Comparison of ENCODE assay signal across 33 cellular contexts in genomic region chr18:42582266-42582665, GRCh38.
"Had no signal": no experiment of that assay in that cellular context is flagged by ENCODE, and none has a peak within 500 bp of the region (broad histone marks: within the 10 kb centered on the region; RNA-seq: fewer than 3 reads in every experiment).

No MANE protein-coding gene starts in this region.

- H3K36me3 Mint-ChIP-seq: naive B cell; naive thymus-derived CD8-positive, alpha-beta T cell; stimulated activated memory B cell treated with anti-CD40 and anti-IgM and Interleukin-4, amounts not matched to agents 10 μg/mL and 1 μg/mL and 100 μg/mL, for 72 hours had no signal

- FAIRE-seq: urothelium cell line had no signal

- DNase-seq: naive B cell; naive thymus-derived CD8-positive, alpha-beta T cell; nephron progenitor cell; nucleus accumbens; ovary; posterior cingulate gyrus; psoas muscle; right cardiac atrium; spleen; stimulated activated CD4-positive, alpha-beta T cell treated with anti-CD3 and anti-CD28 coated beads, Interleukin-12 subunit alpha, Interleukin-12 subunit beta, amount 100 ng/mL, for 4 hours; stimulated activated CD4-positive, alpha-beta T cell treated with anti-CD3 and anti-CD28 coated beads, Interleukin-1b, Interleukin-23, amount 100 ng/mL, for 48 hours; stimulated activated CD4-positive, alpha-beta T cell treated with anti-CD3 and anti-CD28 coated beads, Interleukin-4, amount 100 ng/mL, for 1 hour; stimulated activated CD4-positive, alpha-beta T cell treated with anti-CD3 and anti-CD28 coated beads, Interleukin-4, amount 100 ng/mL, for 4 hours; stimulated activated CD8-positive, alpha-beta memory T cell treated with anti-CD3 and anti-CD28 coated beads, Interleukin-4, amount 100 ng/mL, for 48 hours; stimulated activated naive CD4-positive, alpha-beta T cell treated with Interleukin-2 at 50 U/mL for 16 hours; stomach; thyroid gland; trophoblast cell; upper lobe of left lung had no signal

- H3K9ac ChIP-seq: parathyroid adenoma had no signal

- H3K27ac Mint-ChIP-seq: naive B cell; natural killer cell treated with Interleukin-12 subunit alpha and Interleukin-12 subunit beta and Interleukin-15 and Interleukin-18, amount 100 ng/mL, for 72 hours; nephron progenitor cell; progenitor cell of endocrine pancreas; stimulated activated memory B cell treated with anti-CD40 and anti-IgM and Interleukin-4, amounts not matched to agents 10 μg/mL and 1 μg/mL and 100 μg/mL, for 72 hours; stimulated activated naive CD8-positive, alpha-beta T cell treated with anti-CD3 and anti-CD28 coated beads, Interleukin-15, Interleukin-2, amounts not matched to agents 100 ng/mL and 50 ng/mL, for 24 hours had no signal

- H3K9me3 ChIP-seq: neutrophil, ovary, psoas muscle, stomach, thoracic aorta, thyroid gland, tibial nerve, upper lobe of left lung, vagina had no signal

- H3K27me3 ChIP-seq: neutrophil, ovary, spleen, stomach, thyroid gland, tibial nerve, upper lobe of left lung, vagina had no signal

- H3K9me3 Mint-ChIP-seq: nephron progenitor cell, neural crest cell had no signal

- ATAC-seq: naive thymus-derived CD8-positive, alpha-beta T cell; natural killer cell treated with Interleukin-12 subunit alpha and Interleukin-12 subunit beta and Interleukin-15 and Interleukin-18, amount 100 ng/mL, for 72 hours; psoas muscle; right cardiac atrium; sciatic nerve; stimulated activated memory B cell treated with anti-CD40 and anti-IgM and Interleukin-4, amounts not matched to agents 10 μg/mL and 1 μg/mL and 100 μg/mL, for 72 hours had no signal

- H3K27me3 Mint-ChIP-seq: naive B cell; naive thymus-derived CD8-positive, alpha-beta T cell; natural killer cell treated with Interleukin-12 subunit alpha and Interleukin-12 subunit beta and Interleukin-15 and Interleukin-18, amount 100 ng/mL, for 72 hours; progenitor cell of endocrine pancreas; stimulated activated memory B cell treated with anti-CD40 and anti-IgM and Interleukin-4, amounts not matched to agents 10 μg/mL and 1 μg/mL and 100 μg/mL, for 72 hours; stimulated activated naive CD8-positive, alpha-beta T cell treated with anti-CD3 and anti-CD28 coated beads, Interleukin-15, Interleukin-2, amounts not matched to agents 100 ng/mL and 50 ng/mL, for 24 hours had no signal

- H3K36me3 ChIP-seq: neutrophil, ovary, spleen, stomach, thoracic aorta, thyroid gland, tibial nerve, upper lobe of left lung, vagina had no signal

- H3K4me2 ChIP-seq: smooth muscle cell had no signal

- H3K4me3 Mint-ChIP-seq: naive B cell; naive thymus-derived CD8-positive, alpha-beta T cell; natural killer cell treated with Interleukin-12 subunit alpha and Interleukin-12 subunit beta and Interleukin-15 and Interleukin-18, amount 100 ng/mL, for 72 hours; nephron progenitor cell; neural crest cell; stimulated activated memory B cell treated with anti-CD40 and anti-IgM and Interleukin-4, amounts not matched to agents 10 μg/mL and 1 μg/mL and 100 μg/mL, for 72 hours; stimulated activated naive CD8-positive, alpha-beta T cell treated with anti-CD3 and anti-CD28 coated beads, Interleukin-15, Interleukin-2, amounts not matched to agents 100 ng/mL and 50 ng/mL, for 24 hours had no signal

- H2AFZ ChIP-seq: parathyroid adenoma had no signal

- H3K4me3 ChIP-seq: ovary, psoas muscle, skin epidermis, smooth muscle cell, spleen, stomach, thoracic aorta, thyroid gland, tibial nerve, upper lobe of left lung, vagina had no signal

- H3K4me1 Mint-ChIP-seq: naive B cell; naive thymus-derived CD8-positive, alpha-beta T cell; neural crest cell; stimulated activated memory B cell treated with anti-CD40 and anti-IgM and Interleukin-4, amounts not matched to agents 10 μg/mL and 1 μg/mL and 100 μg/mL, for 72 hours had no signal

- H3K27ac ChIP-seq: neutrophil, ovary, parathyroid adenoma, psoas muscle, skin epidermis, spleen, stomach, thoracic aorta, thyroid gland, upper lobe of left lung, vagina had no signal

- H3K79me2 ChIP-seq: parathyroid adenoma had no signal

- H3K4me1 ChIP-seq: parathyroid adenoma, psoas muscle, spleen, stomach, thyroid gland, vagina had no signal
